Comparison of ENCODE assay signal across 1 cellular context in the genomic region with DNA sequence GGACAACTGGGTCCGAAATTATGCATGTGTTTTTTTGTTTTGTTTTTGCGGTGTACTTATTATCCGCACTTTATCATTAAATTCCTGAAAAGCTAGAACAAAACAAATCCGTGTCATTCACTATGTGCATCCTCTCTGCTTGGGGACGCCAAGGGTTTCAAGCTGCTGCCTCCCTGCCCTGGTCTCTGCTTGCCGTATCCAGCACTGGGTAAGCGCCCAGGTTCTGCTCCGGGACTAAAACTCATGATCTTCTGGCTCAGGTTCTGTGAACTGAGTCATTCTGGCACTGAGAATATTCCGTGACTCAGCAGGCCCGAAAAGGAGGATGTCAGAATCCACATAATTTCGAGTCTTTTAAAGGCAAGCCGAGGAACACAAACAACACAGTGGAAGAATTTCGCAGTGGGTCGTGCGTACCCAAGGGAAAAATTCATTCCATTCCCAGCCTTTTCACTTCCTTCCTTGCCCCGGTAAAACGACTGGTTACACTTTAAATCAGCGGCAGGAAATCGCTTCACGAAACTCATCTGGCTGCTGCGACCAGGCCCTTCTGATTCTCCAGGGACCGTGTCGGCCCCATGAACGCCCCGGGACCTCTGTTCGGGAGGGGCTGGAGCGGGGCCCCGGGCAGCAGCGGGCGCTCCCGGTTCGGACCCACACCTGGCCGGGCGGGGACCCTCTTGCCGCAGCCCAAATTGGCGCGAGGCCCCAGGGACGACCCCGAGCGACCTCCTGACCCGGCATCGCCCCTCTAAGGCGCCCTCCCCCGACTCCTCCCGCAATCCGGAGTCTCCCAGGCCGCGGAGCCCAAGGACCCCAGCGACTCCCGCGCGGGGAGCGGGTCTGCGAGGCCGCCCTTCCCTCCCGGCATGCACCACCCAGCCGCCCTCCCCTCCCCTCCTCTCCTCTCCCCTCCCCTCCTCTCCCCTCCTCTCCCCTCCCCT.
A peak's percentile ranks its signal among the peaks of the same experiment; 100 is the strongest.
TF ChIP-seq lines count a peak whose summit lies in the region.

No MANE protein-coding gene starts in this region.

TF ChIP-seq in WTC11, 78 proteins besides CTCF, POLR2A, EP300 and RAD21 (continues in another document):
- TF ChIP-seq, protein P1, sequence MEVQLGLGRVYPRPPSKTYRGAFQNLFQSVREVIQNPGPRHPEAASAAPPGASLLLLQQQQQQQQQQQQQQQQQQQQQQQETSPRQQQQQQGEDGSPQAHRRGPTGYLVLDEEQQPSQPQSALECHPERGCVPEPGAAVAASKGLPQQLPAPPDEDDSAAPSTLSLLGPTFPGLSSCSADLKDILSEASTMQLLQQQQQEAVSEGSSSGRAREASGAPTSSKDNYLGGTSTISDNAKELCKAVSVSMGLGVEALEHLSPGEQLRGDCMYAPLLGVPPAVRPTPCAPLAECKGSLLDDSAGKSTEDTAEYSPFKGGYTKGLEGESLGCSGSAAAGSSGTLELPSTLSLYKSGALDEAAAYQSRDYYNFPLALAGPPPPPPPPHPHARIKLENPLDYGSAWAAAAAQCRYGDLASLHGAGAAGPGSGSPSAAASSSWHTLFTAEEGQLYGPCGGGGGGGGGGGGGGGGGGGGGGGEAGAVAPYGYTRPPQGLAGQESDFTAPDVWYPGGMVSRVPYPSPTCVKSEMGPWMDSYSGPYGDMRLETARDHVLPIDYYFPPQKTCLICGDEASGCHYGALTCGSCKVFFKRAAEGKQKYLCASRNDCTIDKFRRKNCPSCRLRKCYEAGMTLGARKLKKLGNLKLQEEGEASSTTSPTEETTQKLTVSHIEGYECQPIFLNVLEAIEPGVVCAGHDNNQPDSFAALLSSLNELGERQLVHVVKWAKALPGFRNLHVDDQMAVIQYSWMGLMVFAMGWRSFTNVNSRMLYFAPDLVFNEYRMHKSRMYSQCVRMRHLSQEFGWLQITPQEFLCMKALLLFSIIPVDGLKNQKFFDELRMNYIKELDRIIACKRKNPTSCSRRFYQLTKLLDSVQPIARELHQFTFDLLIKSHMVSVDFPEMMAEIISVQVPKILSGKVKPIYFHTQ (CRISPR knock-in tag; IDR thresholded peaks at IDR 0.05) = no peak
- TF ChIP-seq, protein P2, sequence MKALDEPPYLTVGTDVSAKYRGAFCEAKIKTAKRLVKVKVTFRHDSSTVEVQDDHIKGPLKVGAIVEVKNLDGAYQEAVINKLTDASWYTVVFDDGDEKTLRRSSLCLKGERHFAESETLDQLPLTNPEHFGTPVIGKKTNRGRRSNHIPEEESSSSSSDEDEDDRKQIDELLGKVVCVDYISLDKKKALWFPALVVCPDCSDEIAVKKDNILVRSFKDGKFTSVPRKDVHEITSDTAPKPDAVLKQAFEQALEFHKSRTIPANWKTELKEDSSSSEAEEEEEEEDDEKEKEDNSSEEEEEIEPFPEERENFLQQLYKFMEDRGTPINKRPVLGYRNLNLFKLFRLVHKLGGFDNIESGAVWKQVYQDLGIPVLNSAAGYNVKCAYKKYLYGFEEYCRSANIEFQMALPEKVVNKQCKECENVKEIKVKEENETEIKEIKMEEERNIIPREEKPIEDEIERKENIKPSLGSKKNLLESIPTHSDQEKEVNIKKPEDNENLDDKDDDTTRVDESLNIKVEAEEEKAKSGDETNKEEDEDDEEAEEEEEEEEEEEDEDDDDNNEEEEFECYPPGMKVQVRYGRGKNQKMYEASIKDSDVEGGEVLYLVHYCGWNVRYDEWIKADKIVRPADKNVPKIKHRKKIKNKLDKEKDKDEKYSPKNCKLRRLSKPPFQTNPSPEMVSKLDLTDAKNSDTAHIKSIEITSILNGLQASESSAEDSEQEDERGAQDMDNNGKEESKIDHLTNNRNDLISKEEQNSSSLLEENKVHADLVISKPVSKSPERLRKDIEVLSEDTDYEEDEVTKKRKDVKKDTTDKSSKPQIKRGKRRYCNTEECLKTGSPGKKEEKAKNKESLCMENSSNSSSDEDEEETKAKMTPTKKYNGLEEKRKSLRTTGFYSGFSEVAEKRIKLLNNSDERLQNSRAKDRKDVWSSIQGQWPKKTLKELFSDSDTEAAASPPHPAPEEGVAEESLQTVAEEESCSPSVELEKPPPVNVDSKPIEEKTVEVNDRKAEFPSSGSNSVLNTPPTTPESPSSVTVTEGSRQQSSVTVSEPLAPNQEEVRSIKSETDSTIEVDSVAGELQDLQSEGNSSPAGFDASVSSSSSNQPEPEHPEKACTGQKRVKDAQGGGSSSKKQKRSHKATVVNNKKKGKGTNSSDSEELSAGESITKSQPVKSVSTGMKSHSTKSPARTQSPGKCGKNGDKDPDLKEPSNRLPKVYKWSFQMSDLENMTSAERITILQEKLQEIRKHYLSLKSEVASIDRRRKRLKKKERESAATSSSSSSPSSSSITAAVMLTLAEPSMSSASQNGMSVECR (CRISPR knock-in tag; IDR thresholded peaks at IDR 0.05; ENCODE audit: borderline replicate concordance) = no peak
- TF ChIP-seq ZNF138 (CRISPR knock-in tag; conservative IDR thresholded peaks at IDR 0.05) (no peak), ZNF263 (CRISPR knock-in tag; IDR thresholded peaks at IDR 0.05; ENCODE audit: low read depth) (no peak), IRF2 (CRISPR knock-in tag; IDR thresholded peaks at IDR 0.05; ENCODE audit: borderline replicate concordance, low read depth) (no peak), ZNF317 (CRISPR knock-in tag; IDR thresholded peaks at IDR 0.05; ENCODE audit: borderline replicate concordance, low read depth) (no peak), OVOL2 (CRISPR knock-in tag; IDR thresholded peaks at IDR 0.05; ENCODE audit: borderline replicate concordance) (peak; percentile 39; the same call in 1 of the 2 replicates), SMAD4 (CRISPR knock-in tag; IDR thresholded peaks at IDR 0.05) (no peak), AFF4 (CRISPR knock-in tag; IDR thresholded peaks at IDR 0.05; ENCODE audit: borderline replicate concordance) (no peak), FOXP4 (CRISPR knock-in tag; IDR thresholded peaks at IDR 0.05) (peak; percentile 59; the same call in 1 of the 2 replicates), ZSCAN18 (CRISPR knock-in tag; IDR thresholded peaks at IDR 0.05) (no peak), TEAD1 (CRISPR knock-in tag; IDR thresholded peaks at IDR 0.05) (0 out of 2 replicates have a peak, but pooled peaks have one; percentile 13), ATF1 (CRISPR knock-in tag; IDR thresholded peaks at IDR 0.05) (no peak), E2F5 (CRISPR knock-in tag; IDR thresholded peaks at IDR 0.05) (no peak), NFATC4 (CRISPR knock-in tag; IDR thresholded peaks at IDR 0.05) (0 out of 2 replicates have a peak, but pooled peaks have one; percentile 43), KAT7 (CRISPR knock-in tag; IDR thresholded peaks at IDR 0.05; ENCODE audit: borderline replicate concordance) (no peak; the same call in 1 of the 2 replicates), MLX (CRISPR knock-in tag; IDR thresholded peaks at IDR 0.05) (no peak), RELA (CRISPR knock-in tag; IDR thresholded peaks at IDR 0.05; ENCODE audit: borderline replicate concordance) (0 out of 2 replicates have a peak, but pooled peaks have one; percentile 36), ZMAT4 (CRISPR knock-in tag; IDR thresholded peaks at IDR 0.05) (0 out of 2 replicates have a peak, but pooled peaks have one; percentile 7), TEAD4 (CRISPR knock-in tag; IDR thresholded peaks at IDR 0.05) (no peak), ELF4 (CRISPR knock-in tag; IDR thresholded peaks at IDR 0.05; ENCODE audit: low read depth) (no peak), SOX15 (CRISPR knock-in tag; IDR thresholded peaks at IDR 0.05) (no peak)
- TF ChIP-seq, protein P3, sequence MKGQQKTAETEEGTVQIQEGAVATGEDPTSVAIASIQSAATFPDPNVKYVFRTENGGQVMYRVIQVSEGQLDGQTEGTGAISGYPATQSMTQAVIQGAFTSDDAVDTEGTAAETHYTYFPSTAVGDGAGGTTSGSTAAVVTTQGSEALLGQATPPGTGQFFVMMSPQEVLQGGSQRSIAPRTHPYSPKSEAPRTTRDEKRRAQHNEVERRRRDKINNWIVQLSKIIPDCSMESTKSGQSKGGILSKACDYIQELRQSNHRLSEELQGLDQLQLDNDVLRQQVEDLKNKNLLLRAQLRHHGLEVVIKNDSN (CRISPR knock-in tag; IDR thresholded peaks at IDR 0.05) = no peak
- TF ChIP-seq, protein P4, sequence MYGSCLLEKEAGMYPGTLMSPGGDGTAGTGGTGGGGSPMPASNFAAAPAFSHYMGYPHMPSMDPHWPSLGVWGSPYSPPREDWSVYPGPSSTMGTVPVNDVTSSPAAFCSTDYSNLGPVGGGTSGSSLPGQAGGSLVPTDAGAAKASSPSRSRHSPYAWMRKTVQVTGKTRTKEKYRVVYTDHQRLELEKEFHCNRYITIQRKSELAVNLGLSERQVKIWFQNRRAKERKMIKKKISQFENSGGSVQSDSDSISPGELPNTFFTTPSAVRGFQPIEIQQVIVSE (CRISPR knock-in tag; IDR thresholded peaks at IDR 0.05; ENCODE audit: borderline replicate concordance) = no peak
- TF ChIP-seq, protein P5, sequence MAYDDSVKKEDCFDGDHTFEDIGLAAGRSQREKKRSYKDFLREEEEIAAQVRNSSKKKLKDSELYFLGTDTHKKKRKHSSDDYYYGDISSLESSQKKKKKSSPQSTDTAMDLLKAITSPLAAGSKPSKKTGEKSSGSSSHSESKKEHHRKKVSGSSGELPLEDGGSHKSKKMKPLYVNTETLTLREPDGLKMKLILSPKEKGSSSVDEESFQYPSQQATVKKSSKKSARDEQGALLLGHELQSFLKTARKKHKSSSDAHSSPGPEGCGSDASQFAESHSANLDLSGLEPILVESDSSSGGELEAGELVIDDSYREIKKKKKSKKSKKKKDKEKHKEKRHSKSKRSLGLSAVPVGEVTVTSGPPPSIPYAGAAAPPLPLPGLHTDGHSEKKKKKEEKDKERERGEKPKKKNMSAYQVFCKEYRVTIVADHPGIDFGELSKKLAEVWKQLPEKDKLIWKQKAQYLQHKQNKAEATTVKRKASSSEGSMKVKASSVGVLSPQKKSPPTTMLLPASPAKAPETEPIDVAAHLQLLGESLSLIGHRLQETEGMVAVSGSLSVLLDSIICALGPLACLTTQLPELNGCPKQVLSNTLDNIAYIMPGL (CRISPR knock-in tag; IDR thresholded peaks at IDR 0.05) = peak; percentile 38; the same call in 1 of the 2 replicates
